ENCODE assay signal across 23 cellular contexts in the genomic region with DNA sequence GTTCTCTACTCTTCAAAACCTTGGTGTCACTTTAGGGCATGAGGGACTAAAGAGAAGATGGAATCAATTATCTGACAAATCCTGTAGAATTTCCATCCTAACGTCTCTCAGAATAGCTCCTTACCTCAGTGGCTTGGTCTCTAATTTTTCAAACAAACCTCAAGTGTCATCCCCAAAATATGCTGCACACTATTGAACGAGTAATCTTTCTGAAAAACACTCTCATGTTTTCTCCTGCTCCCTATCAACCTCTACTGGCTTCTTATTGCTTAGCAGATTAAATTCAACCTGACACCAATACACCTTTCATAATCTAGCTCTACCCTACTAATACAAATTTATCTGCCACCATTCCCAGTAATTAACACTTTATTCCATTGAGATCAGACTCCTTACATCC. TPM values are rescaled to one million over a fixed set of nuclear protein-coding genes. Genes with fewer than 3 reads are reported as not detected.
DNase-seq lines count a peak whose midpoint lies in the region; ATAC-seq and TF ChIP-seq lines count a peak whose summit lies in the region.
"Had no signal": no experiment of that assay in that cellular context is flagged by ENCODE, and none has a peak within 500 bp of the region (broad histone marks: within the 10 kb centered on the region; RNA-seq: fewer than 3 reads in every experiment).

No MANE protein-coding gene starts in this region.

- H3K9me3 Mint-ChIP-seq in central memory CD8-positive, alpha-beta T cell, result no peaks in the 10 kb centered on the region
- H3K9me3 Mint-ChIP-seq: activated CD4-positive, alpha-beta T cell treated with anti-CD3 and anti-CD28 coated beads, Interleukin-2, amount 10 ng/mL, durations not matched to agents 7 days and 5 days had no signal

- H3K4me1 Mint-ChIP-seq in central memory CD8-positive, alpha-beta T cell, result peaks cover 38% of the 10 kb centered on the region

- H3K4me1 ChIP-seq in Loucy (ENCODE audit: insufficient read depth, low read length, poor library complexity, severe bottlenecking), result peaks cover 21% of the 10 kb centered on the region
- H3K4me1 ChIP-seq in left ventricle myocardium inferior, result peaks cover 66% of the 10 kb centered on the region
- H3K4me1 ChIP-seq: BE2C, breast epithelium had no signal

- no peaks in the 10 kb centered on the region for H3K9me2 ChIP-seq in Loucy (replicated peaks; ENCODE audit: low read depth, low read length)

- peak overlapping the region; percentile 38 for H3K4me2 ChIP-seq in Loucy (ENCODE audit: low read depth, low read length, poor library complexity, severe bottlenecking)
- H3K4me2 ChIP-seq: KMS-11 had no signal

- H2AFZ ChIP-seq in Loucy (ENCODE audit: low read length), result no peak overlapping the region

- no peak overlapping the region for H3K4me3 Mint-ChIP-seq in central memory CD8-positive, alpha-beta T cell
- H3K4me3 Mint-ChIP-seq: activated CD4-positive, alpha-beta T cell treated with anti-CD3 and anti-CD28 coated beads, Interleukin-2, amount 10 ng/mL, durations not matched to agents 7 days and 5 days; T-helper 17 cell had no signal

- H3K79me2 ChIP-seq in Loucy (ENCODE audit: insufficient read depth, low read length), result peaks cover 94% of the 10 kb centered on the region

- H3K36me3 Mint-ChIP-seq in central memory CD8-positive, alpha-beta T cell (ENCODE audit: insufficient read depth), result no peaks in the 10 kb centered on the region

- TF ChIP-seq CTCF in Loucy (conservative IDR thresholded peaks at IDR 0.05; ENCODE audit: low read length) (peak; percentile 44), left ventricle myocardium inferior (IDR thresholded peaks at IDR 0.05; ENCODE audit: borderline replicate concordance) (no peak)

- H3K4me3 ChIP-seq in Loucy (ENCODE audit: low read length, poor library complexity, severe bottlenecking) (no peak overlapping the region), left ventricle myocardium inferior (no peak overlapping the region)
- H3K4me3 ChIP-seq: breast epithelium, stomach had no signal

- H3K27me3 Mint-ChIP-seq in central memory CD8-positive, alpha-beta T cell, result no peaks in the 10 kb centered on the region
- H3K27me3 Mint-ChIP-seq: activated CD4-positive, alpha-beta T cell treated with anti-CD3 and anti-CD28 coated beads, Interleukin-2, amount 10 ng/mL, durations not matched to agents 7 days and 5 days; T-helper 17 cell had no signal

- peaks cover 79% of the 10 kb centered on the region for H4K20me1 ChIP-seq in Loucy (ENCODE audit: insufficient read depth, low read length, poor library complexity, severe bottlenecking)

- no peak overlapping the region for H3K9ac ChIP-seq in Loucy (ENCODE audit: low read depth, low read length, poor library complexity, severe bottlenecking)
- H3K9ac ChIP-seq: KMS-11 had no signal

- no peaks in the 10 kb centered on the region for H3K27me3 ChIP-seq in Loucy (ENCODE audit: insufficient read depth, low read length, poor library complexity, severe bottlenecking)
- no peaks in the 10 kb centered on the region for H3K27me3 ChIP-seq in left ventricle myocardium inferior (ENCODE audit: low read depth)
- H3K27me3 ChIP-seq: BE2C, breast epithelium, stomach had no signal

- intact Hi-C loops in left ventricle myocardium inferior (cut with micrococcal nuclease), result no loop called here

- H3F3A ChIP-seq in Loucy (ENCODE audit: low read depth), result no peaks in the 10 kb centered on the region

- H3K9me3 ChIP-seq in Loucy (ENCODE audit: insufficient read depth, low read depth, low read length), result no peaks in the 10 kb centered on the region
- H3K9me3 ChIP-seq in left ventricle myocardium inferior (replicated peaks), result no peaks in the 10 kb centered on the region
- H3K9me3 ChIP-seq: BE2C, breast epithelium, stomach had no signal

- no peak overlapping the region for H3K27ac ChIP-seq in left ventricle myocardium inferior (replicated peaks)
- H3K27ac ChIP-seq: breast epithelium, KMS-11, stomach had no signal

- H3K36me3 ChIP-seq in Loucy (ENCODE audit: insufficient read depth, low read length) (no peaks in the 10 kb centered on the region), left ventricle myocardium inferior (no peaks in the 10 kb centered on the region)
- H3K36me3 ChIP-seq: BE2C, breast epithelium, stomach had no signal

- DNase-seq in EL (peak; percentile 35), left lobe of liver (ENCODE audit: low spot score) (no peak), NCI-H748 treated with DMSO at 0.1 percent for 48 hours (lab: John Stamatoyannopoulos, UW) (no peak), DMS53 treated with DMSO at 0.1 percent for 48 hours (lab: John Stamatoyannopoulos, UW; ENCODE audit: unreplicated experiment) (no peak), left ventricle myocardium inferior (no peak), NCI-H2107 treated with DMSO at 0.1 percent for 48 hours (lab: John Stamatoyannopoulos, UW; ENCODE audit: unreplicated experiment) (no peak)
- no peak for DNase-seq in central memory CD8-positive, alpha-beta T cell (ENCODE audit: low spot score in 2 of 2)
- DNase-seq: activated CD4-positive, alpha-beta T cell treated with anti-CD3 and anti-CD28 coated beads, Interleukin-2, amount 10 ng/mL, durations not matched to agents 7 days and 5 days; activated CD8-positive, alpha-beta memory T cell treated with anti-CD3 and anti-CD28 coated beads, Interleukin-2, amount 50 U/mL, for 4 hours; activated effector memory CD4-positive, alpha-beta T cell treated with Interleukin-2 at 50 U/mL for 16 hours; BE2C; GOT3; mammary epithelial cell; NCI-H1092; NCI-H2107; NCI-H526; stimulated activated CD4-positive, alpha-beta T cell treated with anti-CD3 and anti-CD28 coated beads, Interleukin-4, amount 100 ng/mL, for 1 hour; stomach; T-helper 17 cell; trophoblast cell had no signal

- peak overlapping the region; percentile 10 for H3K27ac Mint-ChIP-seq in central memory CD8-positive, alpha-beta T cell (ENCODE audit: low read depth)
- H3K27ac Mint-ChIP-seq: activated CD4-positive, alpha-beta T cell treated with anti-CD3 and anti-CD28 coated beads, Interleukin-2, amount 10 ng/mL, durations not matched to agents 7 days and 5 days; T-helper 17 cell had no signal

- no peak for ATAC-seq in central memory CD8-positive, alpha-beta T cell (replicated peaks; ENCODE audit: extremely low read depth, poor library complexity, severe bottlenecking)
- peak; percentile 30 for ATAC-seq in left lobe of liver
- ATAC-seq: T-helper 17 cell had no signal

RNA-seq across cellular contexts. Expression of a gene that starts 8.5 kb away (rescaled TPM):
- total RNA-seq in left lobe of liver (10.0 TPM), left ventricle myocardium inferior (26.1 TPM)

RNA-seq across cellular contexts. Expression of a gene that starts 56.3 kb away (rescaled TPM):
- total RNA-seq in left lobe of liver (12.2 TPM), left ventricle myocardium inferior (14.3 TPM)
